In genomic region chr2:74381751-74382150, GRCh38 we compare ENCODE assay signal across 14 cellular contexts.
"Had no signal": no experiment of that assay in that cellular context is flagged by ENCODE, and none has a peak within 500 bp of the region (broad histone marks: within the 10 kb centered on the region; RNA-seq: fewer than 3 reads in every experiment).

No MANE protein-coding gene starts in this region.

- H3K36me3 ChIP-seq: breast epithelium, neural progenitor cell had no signal

- H3K27me3 ChIP-seq: breast epithelium, foreskin keratinocyte, neural progenitor cell had no signal

- H2AFZ ChIP-seq: neural progenitor cell had no signal

- H3K4me3 ChIP-seq: breast epithelium, neural progenitor cell had no signal

- ATAC-seq: activated naive CD4-positive, alpha-beta T cell treated with anti-CD3 and anti-CD28 coated beads, Interleukin-2, amount 50 U/mL, for 72 hours; foreskin keratinocyte; left lobe of liver; SK-N-SH treated with all-trans-retinoic acid at 6 μM for 48 hours; T-helper 17 cell had no signal

- H3K9ac ChIP-seq: neural progenitor cell had no signal

- H3K9me3 ChIP-seq: breast epithelium had no signal

- H3K4me2 ChIP-seq: neural progenitor cell had no signal

- DNase-seq: activated CD4-positive, alpha-beta T cell treated with anti-CD3 and anti-CD28 coated beads for 48 hours; activated CD8-positive, alpha-beta memory T cell treated with anti-CD3 and anti-CD28 coated beads for 24 hours; foreskin keratinocyte; head of caudate nucleus; islet precursor cell; mesendoderm; small intestine; substantia nigra; T-helper 17 cell had no signal

- H3K27ac ChIP-seq: breast epithelium, foreskin keratinocyte, neural progenitor cell had no signal
